ENCODE assay signal across 28 cellular contexts in genomic region chr3:144458283-144458682, GRCh38.
"Had no signal": no experiment of that assay in that cellular context is flagged by ENCODE, and none has a peak within 500 bp of the region (broad histone marks: within the 10 kb centered on the region; RNA-seq: fewer than 3 reads in every experiment).

No MANE protein-coding gene starts in this region.

- DNase-seq: cortex of kidney; effector memory CD8-positive, alpha-beta T cell; foreskin fibroblast; heart left ventricle; kidney; mucosa of descending colon; naive B cell; right lobe of liver; small intestine; stimulated activated CD4-positive, alpha-beta T cell treated with anti-CD3 and anti-CD28 coated beads, Interleukin-15, amount 100 ng/mL, for 24 hours; stimulated activated CD4-positive, alpha-beta T cell treated with anti-CD3 and anti-CD28 coated beads, Interleukin-2, amount 100 ng/mL, for 48 hours; stimulated activated naive B cell treated with anti-CD40 and anti-IgM and Interleukin-4, amounts not matched to agents 10 μg/mL and 1 μg/mL and 100 μg/mL, for 72 hours; transverse colon; upper lobe of right lung; uterus had no signal

- H2AFZ ChIP-seq: hepatocyte, parathyroid adenoma had no signal

- ATAC-seq: effector memory CD8-positive, alpha-beta T cell; gastroesophageal sphincter; heart left ventricle; left lobe of liver; mucosa of descending colon; natural killer cell treated with Interleukin-12 subunit alpha and Interleukin-12 subunit beta and Interleukin-15 and Interleukin-18, amount 100 ng/mL, for 72 hours; right lobe of liver; stimulated activated naive B cell treated with anti-CD40 and anti-IgM and Interleukin-4, amounts not matched to agents 10 μg/mL and 1 μg/mL and 100 μg/mL, for 72 hours; upper lobe of right lung had no signal

- H3K36me3 ChIP-seq: gastroesophageal sphincter, heart left ventricle, neutrophil, right lobe of liver, thoracic aorta, transverse colon, upper lobe of right lung, uterus had no signal

- H3K79me2 ChIP-seq: hepatocyte, parathyroid adenoma had no signal

- H3K27ac ChIP-seq: gastroesophageal sphincter, heart left ventricle, hepatocyte, neutrophil, parathyroid adenoma, right lobe of liver, thoracic aorta, transverse colon, upper lobe of right lung, uterus had no signal

- H3K9ac ChIP-seq: parathyroid adenoma had no signal

- H3K9me3 Mint-ChIP-seq: memory B cell; mesothelial cell of epicardium; neural crest cell; stimulated activated naive B cell treated with anti-CD40 and anti-IgM and Interleukin-4, amounts not matched to agents 10 μg/mL and 1 μg/mL and 100 μg/mL, for 72 hours had no signal

- H3K27me3 Mint-ChIP-seq: effector memory CD8-positive, alpha-beta T cell; natural killer cell treated with Interleukin-12 subunit alpha and Interleukin-12 subunit beta and Interleukin-15 and Interleukin-18, amount 100 ng/mL, for 72 hours; progenitor cell of endocrine pancreas had no signal

- H3K27ac Mint-ChIP-seq: effector memory CD8-positive, alpha-beta T cell; memory B cell; mesothelial cell of epicardium; naive B cell; natural killer cell treated with Interleukin-12 subunit alpha and Interleukin-12 subunit beta and Interleukin-15 and Interleukin-18, amount 100 ng/mL, for 72 hours; progenitor cell of endocrine pancreas; stimulated activated naive B cell treated with anti-CD40 and anti-IgM and Interleukin-4, amounts not matched to agents 10 μg/mL and 1 μg/mL and 100 μg/mL, for 72 hours; stimulated activated naive CD8-positive, alpha-beta T cell treated with anti-CD3 and anti-CD28 coated beads, Interleukin-15, Interleukin-2, amounts not matched to agents 100 ng/mL and 50 ng/mL, for 24 hours had no signal

- H3K4me1 Mint-ChIP-seq: memory B cell; mesothelial cell of epicardium; naive B cell; neural crest cell; stimulated activated naive B cell treated with anti-CD40 and anti-IgM and Interleukin-4, amounts not matched to agents 10 μg/mL and 1 μg/mL and 100 μg/mL, for 72 hours had no signal

- H3K36me3 Mint-ChIP-seq: memory B cell; mesothelial cell of epicardium; naive B cell; natural killer cell treated with Interleukin-12 subunit alpha and Interleukin-12 subunit beta and Interleukin-15 and Interleukin-18, amount 100 ng/mL, for 72 hours; stimulated activated naive B cell treated with anti-CD40 and anti-IgM and Interleukin-4, amounts not matched to agents 10 μg/mL and 1 μg/mL and 100 μg/mL, for 72 hours had no signal

- H3K4me2 ChIP-seq: hepatocyte had no signal

- H3K4me1 ChIP-seq: gastroesophageal sphincter, heart left ventricle, parathyroid adenoma, right lobe of liver, transverse colon, upper lobe of right lung, uterus had no signal

- H3K4me3 Mint-ChIP-seq: effector memory CD8-positive, alpha-beta T cell; memory B cell; mesothelial cell of epicardium; naive B cell; natural killer cell treated with Interleukin-12 subunit alpha and Interleukin-12 subunit beta and Interleukin-15 and Interleukin-18, amount 100 ng/mL, for 72 hours; neural crest cell; stimulated activated naive B cell treated with anti-CD40 and anti-IgM and Interleukin-4, amounts not matched to agents 10 μg/mL and 1 μg/mL and 100 μg/mL, for 72 hours; stimulated activated naive CD8-positive, alpha-beta T cell treated with anti-CD3 and anti-CD28 coated beads, Interleukin-15, Interleukin-2, amounts not matched to agents 100 ng/mL and 50 ng/mL, for 24 hours had no signal

- H3K27me3 ChIP-seq: gastroesophageal sphincter, heart left ventricle, hepatocyte, neutrophil, right lobe of liver, transverse colon, upper lobe of right lung, uterus had no signal

- H3K9me3 ChIP-seq: gastroesophageal sphincter, heart left ventricle, mucosa of descending colon, neutrophil, right lobe of liver, thoracic aorta, transverse colon, upper lobe of right lung, uterus had no signal

- H3K4me3 ChIP-seq: gastroesophageal sphincter, heart left ventricle, hepatocyte, lung, mucosa of descending colon, right lobe of liver, thoracic aorta, transverse colon, upper lobe of right lung, uterus had no signal
